ENCODE assay signal across 16 cellular contexts in genomic region chr14:96285667-96286066, GRCh38. TPM values are rescaled to one million over a fixed set of nuclear protein-coding genes. Genes with fewer than 3 reads are reported as not detected.
DNase-seq lines count a peak whose midpoint lies in the region; ATAC-seq and TF ChIP-seq lines count a peak whose summit lies in the region.
"Had no signal": no experiment of that assay in that cellular context is flagged by ENCODE, and none has a peak within 500 bp of the region (broad histone marks: within the 10 kb centered on the region; RNA-seq: fewer than 3 reads in every experiment).

No MANE protein-coding gene starts in this region.

- no peak overlapping the region for H2AFZ ChIP-seq in H9 (ENCODE audit: low read length)

- DNase-seq in H9 = no peak
- peak; percentile 55 for DNase-seq in chondrocyte (ENCODE audit: low spot score)
- peak in 2 of 3 donors; percentile 65 to 75 for DNase-seq in right lobe of liver
- no peak for DNase-seq in tibial nerve (ENCODE audit: low spot score in 2 of 2)
- no peak for DNase-seq in colonic mucosa
- DNase-seq: activated CD4-positive, CD25-positive, alpha-beta regulatory T cell; activated naive CD4-positive, alpha-beta T cell treated with Interleukin-2 at 50 U/mL for 16 hours; hypothalamus; Karpas-422; NCI-H146; NCI-H510A treated with DMSO at 0.1 percent for 48 hours; substantia nigra had no signal

- no peak overlapping the region for H3K56ac ChIP-seq in H9 (ENCODE audit: insufficient read length, low read depth, low read length)

- H3K27me3 ChIP-seq in H9 (ENCODE audit: insufficient read depth, low read length) (no peaks in the 10 kb centered on the region), right lobe of liver (no peaks in the 10 kb centered on the region), tibial nerve (no peaks in the 10 kb centered on the region), colonic mucosa (no peaks in the 10 kb centered on the region)

- H2BK5ac ChIP-seq in H9 (ENCODE audit: insufficient read length, low read length) = no peak overlapping the region

- peak overlapping the region in 2 of 3 experiments; percentile 18 to 76; a peak in 3 of 7 replicates for H3K27ac Mint-ChIP-seq in H9
- H3K27ac Mint-ChIP-seq in chondrocyte (ENCODE audit: unreplicated experiment) = no peak overlapping the region
- peak overlapping the region; percentile 44 for H3K27ac Mint-ChIP-seq in stimulated activated memory B cell treated with anti-CD40 and anti-IgM and Interleukin-4, amounts not matched to agents 10 μg/mL and 1 μg/mL and 100 μg/mL, for 72 hours

- TF ChIP-seq EP300 in tibial nerve (IDR thresholded peaks at IDR 0.05) = no peak

- no peaks in the 10 kb centered on the region for H4K20me1 ChIP-seq in H9 (ENCODE audit: control insufficient read depth, insufficient read depth, insufficient read length)

- H3K27ac ChIP-seq in H9 (ENCODE audit: insufficient read length, low read depth, low read length) (no peak overlapping the region), right lobe of liver (peak overlapping the region; percentile 59 to 79 (median 71)), tibial nerve (no peak overlapping the region), colonic mucosa (no peak overlapping the region)
- H3K27ac ChIP-seq: epithelial cell of prostate had no signal

- H2BK12ac ChIP-seq in H9 (ENCODE audit: insufficient read length, low read depth, low read length) = no peak overlapping the region

- ATAC-seq in right lobe of liver (peak; percentile 32 to 60 (median 49)), GM19452 (IDR thresholded peaks at IDR 0.05; ENCODE audit: unreplicated experiment) (no peak)
- ATAC-seq in stimulated activated memory B cell treated with anti-CD40 and anti-IgM and Interleukin-4, amounts not matched to agents 10 μg/mL and 1 μg/mL and 100 μg/mL, for 72 hours = no peak

- intact Hi-C loops in right lobe of liver (cut with DNase I) = no loop called here
- intact Hi-C loops in colonic mucosa (cut with DNase I) = no loop called here

- no peak overlapping the region for H3K14ac ChIP-seq in H9 (ENCODE audit: insufficient read depth, low read length)

- no peak overlapping the region for H3T11ph ChIP-seq in H9 (ENCODE audit: low read length)

- H3K9ac ChIP-seq in H9 (ENCODE audit: extremely low read depth, insufficient read length, low read length) = no peak overlapping the region
- no peak overlapping the region for H3K9ac ChIP-seq in colonic mucosa (ENCODE audit: low read depth in 2 of 2, low read length in 2 of 2)

- no peaks in the 10 kb centered on the region for H3K79me1 ChIP-seq in H9 (ENCODE audit: insufficient read depth, low read depth, low read length, poor library complexity, severe bottlenecking)

- H3K23ac ChIP-seq in H9 (ENCODE audit: insufficient read length, low read depth, low read length) = no peak overlapping the region

- H3K9me3 ChIP-seq in H9 (ENCODE audit: control insufficient read depth, low read depth, low read length) = no peaks in the 10 kb centered on the region
- no peaks in the 10 kb centered on the region for H3K9me3 ChIP-seq in right lobe of liver
- no peaks in the 10 kb centered on the region for H3K9me3 ChIP-seq in tibial nerve
- no peaks in the 10 kb centered on the region for H3K9me3 ChIP-seq in colonic mucosa

- H3K27me3 Mint-ChIP-seq in H9 (ENCODE audit: low read depth) (no peaks in the 10 kb centered on the region), chondrocyte (ENCODE audit: low read depth) (no peaks in the 10 kb centered on the region)
- no peaks in the 10 kb centered on the region for H3K27me3 Mint-ChIP-seq in stimulated activated memory B cell treated with anti-CD40 and anti-IgM and Interleukin-4, amounts not matched to agents 10 μg/mL and 1 μg/mL and 100 μg/mL, for 72 hours

- H3K4me3 ChIP-seq in right lobe of liver = no peak overlapping the region
- H3K4me3 ChIP-seq in tibial nerve = no peak overlapping the region
- no peak overlapping the region for H3K4me3 ChIP-seq in colonic mucosa

- H4K5ac ChIP-seq in H9 (ENCODE audit: insufficient read length, low read depth, low read length) = no peak overlapping the region

- no peak overlapping the region for H2BK15ac ChIP-seq in H9 (ENCODE audit: low read depth, low read length)

- TF ChIP-seq CTCF in H9 (conservative IDR thresholded peaks at IDR 0.05) (no peak), chondrocyte (IDR thresholded peaks at IDR 0.05) (no peak), right lobe of liver (IDR thresholded peaks at IDR 0.05) (no peak), tibial nerve (IDR thresholded peaks at IDR 0.05) (no peak), colonic mucosa (IDR thresholded peaks at IDR 0.05) (no peak)

- no peak overlapping the region for H3K18ac ChIP-seq in H9 (ENCODE audit: insufficient read length, low read depth, low read length)

- H3K4me1 Mint-ChIP-seq in H9 = peaks cover 11% of the 10 kb centered on the region in 2 experiments; a peak in 3 of 4 replicates
- peaks cover 5% of the 10 kb centered on the region for H3K4me1 Mint-ChIP-seq in chondrocyte (ENCODE audit: low read depth)
- no peaks in the 10 kb centered on the region for H3K4me1 Mint-ChIP-seq in stimulated activated memory B cell treated with anti-CD40 and anti-IgM and Interleukin-4, amounts not matched to agents 10 μg/mL and 1 μg/mL and 100 μg/mL, for 72 hours

- H3K4ac ChIP-seq in H9 (ENCODE audit: low read depth, low read length) = no peak overlapping the region

- peaks cover 0 to 20% (median 20%) of the 10 kb centered on the region in 3 experiments; a peak in 5 of 7 replicates for H3K36me3 Mint-ChIP-seq in H9 (ENCODE audit: insufficient read depth in 1 of 3, low read depth in 3 of 3)
- H3K36me3 Mint-ChIP-seq in chondrocyte (ENCODE audit: low read depth) = peaks cover 26% of the 10 kb centered on the region
- H3K36me3 Mint-ChIP-seq in stimulated activated memory B cell treated with anti-CD40 and anti-IgM and Interleukin-4, amounts not matched to agents 10 μg/mL and 1 μg/mL and 100 μg/mL, for 72 hours = peaks cover 65% of the 10 kb centered on the region

- H3K4me1 ChIP-seq in H9 (ENCODE audit: insufficient read depth, low read length) = no peaks in the 10 kb centered on the region
- H3K4me1 ChIP-seq in right lobe of liver = peaks cover 0 to 56% (median 20%) of the 10 kb centered on the region in 4 donors
- no peaks in the 10 kb centered on the region for H3K4me1 ChIP-seq in tibial nerve
- H3K4me1 ChIP-seq in colonic mucosa = no peaks in the 10 kb centered on the region

- H4K8ac ChIP-seq in H9 (replicated peaks; ENCODE audit: insufficient read length, low read depth, low read length) = no peak overlapping the region

- no peak overlapping the region for H2AK5ac ChIP-seq in H9 (ENCODE audit: insufficient read length, low read length)

- no peaks in the 10 kb centered on the region for H3K9me3 Mint-ChIP-seq in H9
- H3K9me3 Mint-ChIP-seq in chondrocyte (ENCODE audit: low read depth) = no peaks in the 10 kb centered on the region
- no peaks in the 10 kb centered on the region for H3K9me3 Mint-ChIP-seq in stimulated activated memory B cell treated with anti-CD40 and anti-IgM and Interleukin-4, amounts not matched to agents 10 μg/mL and 1 μg/mL and 100 μg/mL, for 72 hours

- H3K23me2 ChIP-seq in H9 (ENCODE audit: insufficient read length, low read depth, low read length, poor library complexity, severe bottlenecking) = no peaks in the 10 kb centered on the region

- no peak overlapping the region for H4K91ac ChIP-seq in H9 (ENCODE audit: insufficient read length, low read depth, low read length)

- H3K4me2 ChIP-seq in H9 (ENCODE audit: insufficient read depth, insufficient read length, low read length) = no peak overlapping the region

- no CpG with 5 or more reads among the region's 17 CpGs for WGBS in H9 (ENCODE audit: extremely low coverage, insufficient read length, low lambda C conversion rate)
- WGBS in right lobe of liver (ENCODE audit: insufficient coverage, low coverage, low lambda C conversion rate, missing lambda C conversion rate) = 26% methylated on average over 17 of the region's 17 CpGs
- 76 to 82% methylated on average over 17 of the region's 17 CpGs for WGBS in tibial nerve, 2 donors

- peak; percentile 56 for TF ChIP-seq POLR2A in right lobe of liver (IDR thresholded peaks at IDR 0.05)
- TF ChIP-seq POLR2A in tibial nerve (IDR thresholded peaks at IDR 0.05) = no peak

- H2BK120ac ChIP-seq in H9 (ENCODE audit: low read depth, low read length, poor library complexity, severe bottlenecking) = no peak overlapping the region

- peaks cover 0 to 23% (median 15%) of the 10 kb centered on the region in 4 donors for H3K36me3 ChIP-seq in right lobe of liver
- peaks cover 0 to 80% (median 0%) of the 10 kb centered on the region in 3 donors for H3K36me3 ChIP-seq in tibial nerve
- H3K36me3 ChIP-seq in colonic mucosa = no peaks in the 10 kb centered on the region

- no peak overlapping the region for H2BK20ac ChIP-seq in H9 (ENCODE audit: low read depth, low read length, poor library complexity, severe bottlenecking)

- no peaks in the 10 kb centered on the region for H3K79me2 ChIP-seq in H9 (ENCODE audit: insufficient read depth, low read length)

- H3K4me3 Mint-ChIP-seq in H9 (no peak overlapping the region), chondrocyte (ENCODE audit: unreplicated experiment) (no peak overlapping the region)
- no peak overlapping the region for H3K4me3 Mint-ChIP-seq in stimulated activated memory B cell treated with anti-CD40 and anti-IgM and Interleukin-4, amounts not matched to agents 10 μg/mL and 1 μg/mL and 100 μg/mL, for 72 hours

RNA-seq across cellular contexts. Expression of gene BDKRB1, which starts 29.7 kb away (rescaled TPM):
- total RNA-seq in H9 (2021) = not detected in 2 replicates
- not detected in 3 replicates for total RNA-seq in chondrocyte
- total RNA-seq in right lobe of liver = under 1 TPM in 1 of 6 experiments, not detected in 5; 0.31 TPM
- 1 to 10 TPM in 2 of 4 donors, under 1 TPM in 1, not detected in 1; 0.63 to 2.4 (median 2.2) TPM for total RNA-seq in tibial nerve
- total RNA-seq in colonic mucosa = 1 to 10 TPM; 3.2 to 5.5 TPM
- total RNA-seq: cerebellum had no signal

Comparison
In these comparisons a context has a peak if more than half of its experiments do, and no peak if none do; other contexts are left out.
1. DNase-seq: peak in chondrocyte (single experiment) and right lobe of liver (2 of 3); none in H9 (single experiment), tibial nerve (0 of 2) and colonic mucosa (single experiment).
2. H3K27ac ChIP-seq: peak in right lobe of liver (3 of 3); none in H9 (single experiment), tibial nerve (0 of 4) and colonic mucosa (single experiment).
3. ATAC-seq: peak in right lobe of liver (4 of 4); none in stimulated activated memory B cell treated with anti-CD40 and anti-IgM and Interleukin-4, amounts not matched to agents 10 μg/mL and 1 μg/mL and 100 μg/mL, for 72 hours (single experiment) and GM19452 (single experiment).